ENCODE assay signal across 8 cellular contexts in the genomic region with DNA sequence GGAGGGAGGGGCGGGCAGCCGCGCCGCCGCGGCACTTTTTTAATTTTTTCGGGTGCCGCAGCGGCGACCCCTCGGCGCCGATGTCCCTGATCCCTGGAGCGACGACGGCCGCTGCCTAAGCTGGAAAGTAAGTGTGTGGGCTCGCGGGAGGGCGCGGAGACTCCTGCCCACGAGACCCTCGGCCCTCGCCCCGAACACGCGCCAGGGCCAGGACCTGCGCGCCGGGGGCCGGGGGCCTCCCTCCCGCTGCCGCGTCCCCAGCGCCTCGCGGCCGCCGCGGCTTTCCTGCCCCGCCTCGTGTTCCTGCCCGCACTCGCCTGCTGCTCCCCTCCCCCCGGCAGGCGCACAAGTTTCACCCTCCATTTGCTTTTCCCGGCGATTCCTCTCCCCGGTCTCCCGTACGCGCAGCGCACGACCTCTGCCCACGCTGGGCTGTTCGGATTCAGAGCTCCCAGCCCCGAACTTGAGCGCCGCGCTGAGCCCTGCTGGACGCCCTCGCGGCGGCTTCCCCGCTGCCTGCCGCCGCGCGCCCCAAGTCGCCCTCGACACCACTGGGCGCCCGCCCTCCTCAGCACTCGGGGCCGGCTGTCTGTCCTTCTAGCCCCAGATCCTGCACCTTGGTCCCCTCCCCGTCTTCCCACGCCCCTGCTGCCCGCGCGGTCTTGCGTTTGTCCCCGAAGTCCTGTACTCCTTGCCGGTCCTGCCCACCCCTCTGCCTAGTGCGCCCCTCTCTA. TPM values are rescaled to one million over a fixed set of nuclear protein-coding genes. Genes with fewer than 3 reads are reported as not detected.
DNase-seq lines count a peak whose midpoint lies in the region; ATAC-seq and TF ChIP-seq lines count a peak whose summit lies in the region.

No MANE protein-coding gene starts in this region.

- peaks cover 12% of the 10 kb centered on the region for H3K4me1 ChIP-seq in mucosa of descending colon (ENCODE audit: low read depth)

- H3K4me3 ChIP-seq in epithelial cell of esophagus (ENCODE audit: low read length): peak overlapping the region; percentile 79
- peak overlapping the region; percentile 87 for H3K4me3 ChIP-seq in mucosa of descending colon

- no peaks in the 10 kb centered on the region for H3K9me3 Mint-ChIP-seq in activated CD8-positive, alpha-beta memory T cell treated with anti-CD3 and anti-CD28 coated beads, Interleukin-2, amount 10 ng/mL, durations not matched to agents 7 days and 5 days (ENCODE audit: low read depth)

- H3K9me3 ChIP-seq in mucosa of descending colon: no peaks in the 10 kb centered on the region

- CTCF ChIA-PET in activated CD8-positive, alpha-beta memory T cell treated with anti-CD3 and anti-CD28 coated beads, Interleukin-2, amount 10 ng/mL, durations not matched to agents 7 days and 5 days (lab: Charles Lee): interaction anchor here (0.9 to 1.8 kb wide), 5 partner anchors 8 to 52 kb away, joined by 3 to 5 read pairs (median 4); no protein-coding TSS in a partner anchor

- no peaks in the 10 kb centered on the region for H3K36me3 Mint-ChIP-seq in activated CD8-positive, alpha-beta memory T cell treated with anti-CD3 and anti-CD28 coated beads, Interleukin-2, amount 10 ng/mL, durations not matched to agents 7 days and 5 days

- H3K4me1 Mint-ChIP-seq in activated CD8-positive, alpha-beta memory T cell treated with anti-CD3 and anti-CD28 coated beads, Interleukin-2, amount 10 ng/mL, durations not matched to agents 7 days and 5 days: peaks cover 26% of the 10 kb centered on the region

- H3K36me3 ChIP-seq in mucosa of descending colon (ENCODE audit: low read depth): no peaks in the 10 kb centered on the region

- TF ChIP-seq CTCF in epithelial cell of esophagus (IDR thresholded peaks at IDR 0.05; ENCODE audit: insufficient read depth, low read depth, low read length, missing control alignments): no peak
- no peak for TF ChIP-seq CTCF in mucosa of descending colon (IDR thresholded peaks at IDR 0.05)

- H3K27me3 Mint-ChIP-seq in activated CD8-positive, alpha-beta memory T cell treated with anti-CD3 and anti-CD28 coated beads, Interleukin-2, amount 10 ng/mL, durations not matched to agents 7 days and 5 days: peaks cover 25% of the 10 kb centered on the region

- intact Hi-C loops in mucosa of descending colon (cut with DNase I, micrococcal nuclease): loop anchor here in 1 of 2 donors (10.0 kb wide), 1 partner anchor 288 kb away; no protein-coding TSS in a partner anchor

- DNase-seq in AG08395 (ENCODE audit: low spot score): peak; percentile 46
- DNase-seq in NCI-H748 treated with DMSO at 0.1 percent for 48 hours (lab: John Stamatoyannopoulos, UW): peak; percentile 39
- DNase-seq in activated CD8-positive, alpha-beta memory T cell treated with anti-CD3 and anti-CD28 coated beads, Interleukin-2, amount 10 ng/mL, durations not matched to agents 7 days and 5 days: peak; percentile 64
- peak; percentile 82 for DNase-seq in epithelial cell of esophagus (ENCODE audit: low read depth)
- DNase-seq in mucosa of descending colon: peak; percentile 66 to 79 (median 77)
- DNase-seq in stimulated activated CD8-positive, alpha-beta memory T cell treated with anti-CD3 and anti-CD28 coated beads, Interleukin-4, amount 100 ng/mL, for 4 hours (ENCODE audit: low read depth in 2 of 2, low spot score in 1 of 2): peak; percentile 3 to 16

- peak overlapping the region; percentile 95 for H3K4me3 Mint-ChIP-seq in activated CD8-positive, alpha-beta memory T cell treated with anti-CD3 and anti-CD28 coated beads, Interleukin-2, amount 10 ng/mL, durations not matched to agents 7 days and 5 days

- ATAC-seq in GM18868 (IDR thresholded peaks at IDR 0.05; ENCODE audit: unreplicated experiment) (peak; percentile 13), HG03108 (IDR thresholded peaks at IDR 0.05; ENCODE audit: unreplicated experiment) (peak; percentile 27), mucosa of descending colon (peak; percentile 58)
- ATAC-seq in activated CD8-positive, alpha-beta memory T cell treated with anti-CD3 and anti-CD28 coated beads, Interleukin-2, amount 10 ng/mL, durations not matched to agents 7 days and 5 days: peak; percentile 50

- peak overlapping the region; percentile 87 for H3K27ac Mint-ChIP-seq in activated CD8-positive, alpha-beta memory T cell treated with anti-CD3 and anti-CD28 coated beads, Interleukin-2, amount 10 ng/mL, durations not matched to agents 7 days and 5 days

RNA-seq across cellular contexts. Expression of gene PKP4, which starts 0.5 kb away (rescaled TPM):
- 10 to 100 TPM; 32.0 to 40.6 TPM for total RNA-seq in activated CD8-positive, alpha-beta memory T cell treated with anti-CD3 and anti-CD28 coated beads, Interleukin-2, amount 10 ng/mL, durations not matched to agents 7 days and 5 days
- 10 to 100 TPM; 41.6 to 59.1 (median 51.1) TPM for total RNA-seq in mucosa of descending colon

RNA-seq across cellular contexts. Expression of gene CCDC148, which starts 0.7 kb away (rescaled TPM):
- total RNA-seq in activated CD8-positive, alpha-beta memory T cell treated with anti-CD3 and anti-CD28 coated beads, Interleukin-2, amount 10 ng/mL, durations not matched to agents 7 days and 5 days: not detected
- total RNA-seq in mucosa of descending colon: under 1 TPM in 2 of 3 donors, not detected in 1; 0.20 to 0.38 TPM

Comparison
In these comparisons a context has a peak if more than half of its experiments do, and no peak if none do; other contexts are left out.
1. Peak in every context shown above with its lines: DNase-seq, ATAC-seq and H3K4me3 ChIP-seq.
2. DNase-seq: peak in every context shown above with its lines; median percentile 82 in epithelial cell of esophagus; 77 in mucosa of descending colon; 64 in activated CD8-positive, alpha-beta memory T cell treated with anti-CD3 and anti-CD28 coated beads, Interleukin-2, amount 10 ng/mL, durations not matched to agents 7 days and 5 days; 46 in AG08395; 39 in NCI-H748 treated with DMSO at 0.1 percent for 48 hours; 10 in stimulated activated CD8-positive, alpha-beta memory T cell treated with anti-CD3 and anti-CD28 coated beads, Interleukin-4, amount 100 ng/mL, for 4 hours.